ENCODE assay signal across 8 cellular contexts in genomic region chr18:13216092-13216582, GRCh38. TPM values are rescaled to one million over a fixed set of nuclear protein-coding genes. Genes with fewer than 3 reads are reported as not detected.
DNase-seq lines count a peak whose midpoint lies in the region; ATAC-seq and TF ChIP-seq lines count a peak whose summit lies in the region.

No MANE protein-coding gene starts in this region.

- H3K4me3 ChIP-seq in BLaER1 treated with 17β-estradiol and CSF1 and Interleukin-3, amounts not matched to agents 10 nM and 100 nM: peak overlapping the region; percentile 79 to 95 (median 90); a peak in 14 of 20 replicates
- no peak overlapping the region for H3K4me3 ChIP-seq in H7 (ENCODE audit: insufficient read depth, low read depth, low read length)
- H3K4me3 ChIP-seq in lower lobe of right lung: peak overlapping the region; percentile 74

- no peaks in the 10 kb centered on the region for H3K9me3 Mint-ChIP-seq in activated CD4-positive, alpha-beta memory T cell treated with anti-CD3 and anti-CD28 coated beads for 36 hours

- no peak overlapping the region for H3K27ac Mint-ChIP-seq in activated CD4-positive, alpha-beta memory T cell treated with anti-CD3 and anti-CD28 coated beads for 36 hours

- intact Hi-C loops in activated CD4-positive, alpha-beta memory T cell treated with anti-CD3 and anti-CD28 coated beads for 36 hours (cut with micrococcal nuclease): loop anchor here (1.0 to 10.0 kb wide), 11 partner anchors 51 to 596 kb away; partner anchors contain the start of genes FAM210A and RNMT
- intact Hi-C loops in lower lobe of right lung (cut with DNase I): no loop called here

- peak; percentile 73 for TF ChIP-seq CTCF in lower lobe of right lung (IDR thresholded peaks at IDR 0.05)

- 0 out of 22 replicates have a peak, but pooled peaks cover 0 to 6% (median 0%) of the 10 kb centered on the region in 11 experiments for H3K27me3 ChIP-seq in BLaER1 treated with 17β-estradiol and CSF1 and Interleukin-3, amounts not matched to agents 10 nM and 100 nM
- peaks cover 15% of the 10 kb centered on the region for H3K27me3 ChIP-seq in H7 (ENCODE audit: control insufficient read depth, insufficient read depth, low read length)
- peaks cover 22% of the 10 kb centered on the region for H3K27me3 ChIP-seq in lower lobe of right lung (ENCODE audit: low read depth)

- no peaks in the 10 kb centered on the region for H3K36me3 ChIP-seq in BLaER1 treated with 17β-estradiol and CSF1 and Interleukin-3, amounts not matched to agents 10 nM and 100 nM
- H3K36me3 ChIP-seq in H7 (replicated peaks; ENCODE audit: control insufficient read depth, insufficient read depth, low read length) (no peaks in the 10 kb centered on the region), lower lobe of right lung (no peaks in the 10 kb centered on the region)

- peak overlapping the region; percentile 91 to 100 (median 97) for H3K4me2 ChIP-seq in BLaER1 treated with 17β-estradiol and CSF1 and Interleukin-3, amounts not matched to agents 10 nM and 100 nM

- H4K20me1 ChIP-seq in BLaER1 treated with 17β-estradiol and CSF1 and Interleukin-3, amounts not matched to agents 10 nM and 100 nM: peaks cover 0 to 23% (median 0%) of the 10 kb centered on the region in 11 experiments; a peak in 6 of 22 replicates

- peaks cover 63 to 77% (median 72%) of the 10 kb centered on the region in 10 experiments for H3K4me1 ChIP-seq in BLaER1 treated with 17β-estradiol and CSF1 and Interleukin-3, amounts not matched to agents 10 nM and 100 nM
- peaks cover 45% of the 10 kb centered on the region for H3K4me1 ChIP-seq in lower lobe of right lung

- H3K9ac ChIP-seq in BLaER1 treated with 17β-estradiol and CSF1 and Interleukin-3, amounts not matched to agents 10 nM and 100 nM: peak overlapping the region; percentile 78 to 92 (median 85); a peak in 17 of 22 replicates

- POLR2A ChIA-PET in activated CD4-positive, alpha-beta memory T cell treated with anti-CD3 and anti-CD28 coated beads for 36 hours (lab: Charles Lee): interaction anchor here (0.8 to 1.7 kb wide), 6 partner anchors 49 to 396 kb away, joined by 3 to 10 read pairs (median 4); no protein-coding TSS in a partner anchor

- peaks cover 19% of the 10 kb centered on the region for H3K4me1 Mint-ChIP-seq in activated CD4-positive, alpha-beta memory T cell treated with anti-CD3 and anti-CD28 coated beads for 36 hours (ENCODE audit: low read depth)

- H3K36me3 Mint-ChIP-seq in activated CD4-positive, alpha-beta memory T cell treated with anti-CD3 and anti-CD28 coated beads for 36 hours: no peaks in the 10 kb centered on the region

- H3K27ac ChIP-seq in BLaER1 treated with 17β-estradiol and CSF1 and Interleukin-3, amounts not matched to agents 10 nM and 100 nM: peak overlapping the region in 10 of 11 experiments; percentile 73 to 85 (median 81); a peak in 20 of 22 replicates
- no peak overlapping the region for H3K27ac ChIP-seq in lower lobe of right lung

- H3K27me3 Mint-ChIP-seq in activated CD4-positive, alpha-beta memory T cell treated with anti-CD3 and anti-CD28 coated beads for 36 hours: peaks cover 40% of the 10 kb centered on the region

- H3K9me3 ChIP-seq in BLaER1 treated with 17β-estradiol and CSF1 and Interleukin-3, amounts not matched to agents 10 nM and 100 nM (replicated peaks in 1 of 11): no peaks in the 10 kb centered on the region
- no peaks in the 10 kb centered on the region for H3K9me3 ChIP-seq in lower lobe of right lung

- ATAC-seq in lower lobe of right lung: peak; percentile 81 to 83
- ATAC-seq in HG03045 (IDR thresholded peaks at IDR 0.05; ENCODE audit: unreplicated experiment): no peak

- H3K4me3 Mint-ChIP-seq in activated CD4-positive, alpha-beta memory T cell treated with anti-CD3 and anti-CD28 coated beads for 36 hours: peak overlapping the region; percentile 67

- peak; percentile 83 for DNase-seq in H7
- peak; percentile 69 for DNase-seq in NCI-H526 treated with DMSO at 0.1 percent for 48 hours (lab: John Stamatoyannopoulos, UW)
- DNase-seq in activated CD4-positive, alpha-beta memory T cell treated with anti-CD3 and anti-CD28 coated beads for 36 hours: peak; percentile 77
- DNase-seq in effector CD4-positive, alpha-beta T cell: peak; percentile 40
- peak; percentile 72 for DNase-seq in lower lobe of right lung
- DNase-seq in stimulated activated CD8-positive, alpha-beta memory T cell treated with anti-CD3 and anti-CD28 coated beads, Interleukin-7, amount 100 ng/mL, for 48 hours (ENCODE audit: extremely low read depth in 1 of 2, low read depth in 1 of 2): peak; percentile 10 to 37

- CTCF ChIA-PET in activated CD4-positive, alpha-beta memory T cell treated with anti-CD3 and anti-CD28 coated beads for 36 hours (lab: Charles Lee): interaction anchor here (0.6 to 4.7 kb wide), 63 partner anchors 9 to 568 kb away, joined by 3 to 59 read pairs (median 4); partner anchors contain the start of genes FAM210A and RNMT

RNA-seq across cellular contexts. Expression of gene LDLRAD4, which starts 2.4 kb away (rescaled TPM):
- total RNA-seq in H7 (2014; rRNA removed; shearing (Covaris generic)): 21.0 and 23.9 TPM in 2 replicates
- total RNA-seq in activated CD4-positive, alpha-beta memory T cell treated with anti-CD3 and anti-CD28 coated beads for 36 hours: 10 to 100 TPM; 28.4 to 30.1 TPM
- total RNA-seq in lower lobe of right lung: 24.6 TPM

Comparison
In these comparisons a context has a peak if more than half of its experiments do, and no peak if none do; other contexts are left out.
1. DNase-seq: peak in every context shown above with its lines; median percentile 83 in H7; 77 in activated CD4-positive, alpha-beta memory T cell treated with anti-CD3 and anti-CD28 coated beads for 36 hours; 72 in lower lobe of right lung; 69 in NCI-H526 treated with DMSO at 0.1 percent for 48 hours; 40 in effector CD4-positive, alpha-beta T cell; 24 in stimulated activated CD8-positive, alpha-beta memory T cell treated with anti-CD3 and anti-CD28 coated beads, Interleukin-7, amount 100 ng/mL, for 48 hours.